In the genomic region with DNA sequence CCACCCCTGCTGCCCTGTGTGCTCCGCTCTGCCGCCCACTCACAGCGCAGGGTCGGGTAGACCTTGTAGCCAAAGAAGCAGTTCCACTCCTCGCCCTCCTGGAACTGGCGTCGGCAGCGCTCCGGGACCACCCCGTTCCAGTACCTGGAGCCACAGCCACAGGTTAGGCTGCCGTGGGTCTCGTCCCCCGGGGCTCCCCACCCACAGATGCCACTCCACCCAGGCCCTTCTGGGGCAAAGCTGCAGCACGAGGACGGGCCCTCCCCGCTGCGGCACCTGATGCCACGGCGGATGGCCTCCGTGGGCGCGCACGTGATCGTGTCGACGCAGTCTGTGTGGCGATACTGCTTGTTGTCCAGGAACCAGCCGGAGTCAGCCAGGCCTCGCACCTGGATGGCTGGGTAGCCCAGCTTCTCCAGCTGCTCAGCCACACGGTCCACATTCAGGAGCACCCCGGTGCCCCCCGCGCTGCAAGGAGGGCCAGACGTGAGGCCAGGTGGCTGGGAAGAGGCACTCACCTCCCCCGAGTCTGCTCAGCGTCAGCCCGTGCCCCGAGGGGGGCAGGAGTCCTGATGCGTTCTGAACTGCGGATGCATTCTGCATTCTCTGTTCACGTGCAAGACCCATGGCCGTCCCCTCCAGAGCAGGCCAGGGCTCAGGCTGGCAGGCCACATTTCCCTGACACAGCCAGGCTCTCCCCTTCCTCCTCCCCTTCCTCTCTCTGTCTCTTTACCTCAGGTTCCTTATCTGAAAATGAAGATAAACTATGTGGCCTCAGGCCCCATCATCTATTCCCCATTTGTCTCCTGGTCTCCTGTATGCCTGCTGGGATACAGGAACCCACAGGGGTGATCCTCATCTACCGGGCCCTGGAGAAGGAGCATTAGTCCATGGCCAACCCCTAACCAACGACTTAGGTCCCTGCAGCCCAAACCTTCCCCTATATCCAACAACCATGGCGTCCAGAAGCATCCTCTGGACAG, we compare ENCODE assay signal across 1 cellular context.
A peak's percentile ranks its signal among the peaks of the same experiment; 100 is the strongest.
TF ChIP-seq lines count a peak whose summit lies in the region.

No MANE protein-coding gene starts in this region.

TF ChIP-seq in HepG2, 621 proteins besides CTCF, POLR2A, EP300 and RAD21 (continued from another document):
- TF ChIP-seq, protein P1, sequence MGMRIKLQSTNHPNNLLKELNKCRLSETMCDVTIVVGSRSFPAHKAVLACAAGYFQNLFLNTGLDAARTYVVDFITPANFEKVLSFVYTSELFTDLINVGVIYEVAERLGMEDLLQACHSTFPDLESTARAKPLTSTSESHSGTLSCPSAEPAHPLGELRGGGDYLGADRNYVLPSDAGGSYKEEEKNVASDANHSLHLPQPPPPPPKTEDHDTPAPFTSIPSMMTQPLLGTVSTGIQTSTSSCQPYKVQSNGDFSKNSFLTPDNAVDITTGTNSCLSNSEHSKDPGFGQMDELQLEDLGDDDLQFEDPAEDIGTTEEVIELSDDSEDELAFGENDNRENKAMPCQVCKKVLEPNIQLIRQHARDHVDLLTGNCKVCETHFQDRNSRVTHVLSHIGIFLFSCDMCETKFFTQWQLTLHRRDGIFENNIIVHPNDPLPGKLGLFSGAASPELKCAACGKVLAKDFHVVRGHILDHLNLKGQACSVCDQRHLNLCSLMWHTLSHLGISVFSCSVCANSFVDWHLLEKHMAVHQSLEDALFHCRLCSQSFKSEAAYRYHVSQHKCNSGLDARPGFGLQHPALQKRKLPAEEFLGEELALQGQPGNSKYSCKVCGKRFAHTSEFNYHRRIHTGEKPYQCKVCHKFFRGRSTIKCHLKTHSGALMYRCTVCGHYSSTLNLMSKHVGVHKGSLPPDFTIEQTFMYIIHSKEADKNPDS (CRISPR knock-in tag; IDR thresholded peaks at IDR 0.05): 0 out of 2 replicates have a peak, but pooled peaks have one; percentile 44
- TF ChIP-seq ARID4A (CRISPR knock-in tag; IDR thresholded peaks at IDR 0.05; ENCODE audit: borderline replicate concordance) (0 out of 2 replicates have a peak, but pooled peaks have one; percentile 26), HOXA9 (CRISPR knock-in tag; IDR thresholded peaks at IDR 0.05; ENCODE audit: borderline replicate concordance) (0 out of 2 replicates have a peak, but pooled peaks have one; percentile 34), PCBP2 (optimal IDR thresholded peaks at IDR 0.05; ENCODE audit: low read depth, low read length, poor library complexity, severe bottlenecking) (peak; percentile 25), RBFOX2 (IDR thresholded peaks at IDR 0.05; ENCODE audit: low read depth, low read length) (peak; percentile 99), PHF5A (CRISPR knock-in tag; IDR thresholded peaks at IDR 0.05; ENCODE audit: low read depth, unreplicated experiment) (no peak), LRRFIP1 (CRISPR knock-in tag; conservative IDR thresholded peaks at IDR 0.05) (no peak), ZNF546 (CRISPR knock-in tag; conservative IDR thresholded peaks at IDR 0.05) (no peak), MAFF (IDR thresholded peaks at IDR 0.05; ENCODE audit: low read depth, low read length) (no peak), SRSF1 (optimal IDR thresholded peaks at IDR 0.05; ENCODE audit: low read depth, low read length) (peak; percentile 55), GLMP (CRISPR knock-in tag; IDR thresholded peaks at IDR 0.05; ENCODE audit: borderline replicate concordance) (no peak), MTA1 (CRISPR knock-in tag; IDR thresholded peaks at IDR 0.05; ENCODE audit: borderline replicate concordance) (peak; percentile 53; the same call in 1 of the 2 replicates)
- TF ChIP-seq, protein P2, sequence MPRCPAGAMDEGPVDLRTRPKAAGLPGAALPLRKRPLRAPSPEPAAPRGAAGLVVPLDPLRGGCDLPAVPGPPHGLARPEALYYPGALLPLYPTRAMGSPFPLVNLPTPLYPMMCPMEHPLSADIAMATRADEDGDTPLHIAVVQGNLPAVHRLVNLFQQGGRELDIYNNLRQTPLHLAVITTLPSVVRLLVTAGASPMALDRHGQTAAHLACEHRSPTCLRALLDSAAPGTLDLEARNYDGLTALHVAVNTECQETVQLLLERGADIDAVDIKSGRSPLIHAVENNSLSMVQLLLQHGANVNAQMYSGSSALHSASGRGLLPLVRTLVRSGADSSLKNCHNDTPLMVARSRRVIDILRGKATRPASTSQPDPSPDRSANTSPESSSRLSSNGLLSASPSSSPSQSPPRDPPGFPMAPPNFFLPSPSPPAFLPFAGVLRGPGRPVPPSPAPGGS (CRISPR knock-in tag; IDR thresholded peaks at IDR 0.05): 0 out of 2 replicates have a peak, but pooled peaks have one; percentile 26
- TF ChIP-seq, protein P3, sequence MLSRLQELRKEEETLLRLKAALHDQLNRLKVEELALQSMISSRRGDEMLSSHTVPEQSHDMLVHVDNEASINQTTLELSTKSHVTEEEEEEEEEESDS (CRISPR knock-in tag; IDR thresholded peaks at IDR 0.05; ENCODE audit: borderline replicate concordance): no peak
TF ChIP-seq in HepG2: peak in this region for 29.
